Comparison of ENCODE assay signal across 8 cellular contexts in the genomic region with DNA sequence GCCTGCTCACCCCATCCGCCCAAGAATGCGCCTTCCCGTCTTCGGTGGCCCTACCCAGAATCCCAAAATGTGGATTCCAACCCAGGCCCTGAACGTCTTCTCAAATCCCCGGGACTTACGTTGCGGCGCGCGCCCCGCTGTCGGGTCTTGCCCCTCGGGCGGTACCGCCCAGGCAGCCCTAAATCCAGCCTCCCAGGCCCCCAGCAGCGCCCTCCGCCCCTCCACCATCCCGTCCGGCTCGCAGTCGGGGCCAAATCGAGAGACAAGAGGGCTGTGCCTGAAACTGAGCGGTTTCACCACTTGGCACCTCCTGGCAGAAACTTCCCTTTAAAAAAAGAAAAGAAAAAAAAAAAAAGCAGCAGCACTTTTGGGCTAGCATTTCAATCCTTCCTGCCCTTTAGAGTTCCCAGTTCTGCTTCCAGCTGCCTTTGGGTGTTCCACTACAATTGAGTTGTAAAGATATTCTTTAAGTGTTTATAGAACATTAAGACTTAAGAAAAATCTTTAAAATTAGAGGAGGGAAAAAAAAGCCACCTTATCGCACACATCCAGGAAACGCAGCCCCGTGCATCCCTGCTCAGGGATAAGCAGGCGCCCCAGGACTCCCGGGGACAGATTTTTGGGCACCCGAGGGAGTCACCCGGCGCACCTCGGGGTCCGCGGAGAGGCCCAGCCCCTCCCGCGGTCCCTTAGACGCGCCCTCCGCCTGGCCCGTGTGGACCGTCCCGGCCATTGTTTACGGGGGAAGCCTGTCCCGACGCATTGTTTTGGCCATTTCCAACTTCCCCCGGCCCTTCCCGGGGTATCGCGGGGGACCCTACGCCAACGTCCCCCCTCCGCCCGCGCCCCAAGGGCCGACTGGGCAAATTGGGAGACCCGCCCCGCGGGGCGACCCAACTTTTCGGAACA. TPM values are rescaled to one million over a fixed set of nuclear protein-coding genes. Genes with fewer than 3 reads are reported as not detected.
DNase-seq lines count a peak whose midpoint lies in the region; TF ChIP-seq lines count a peak whose summit lies in the region.

No MANE protein-coding gene starts in this region.

- no peak overlapping the region for H3K27ac Mint-ChIP-seq in activated naive CD8-positive, alpha-beta T cell

- H3K9me3 Mint-ChIP-seq in activated naive CD8-positive, alpha-beta T cell (ENCODE audit: low read depth), result no peaks in the 10 kb centered on the region

- peaks cover 64% of the 10 kb centered on the region for H3K4me1 ChIP-seq in left ventricle myocardium inferior

- peak overlapping the region; percentile 97 for H3K4me3 ChIP-seq in left ventricle myocardium inferior

- H3K27ac ChIP-seq in left ventricle myocardium inferior (replicated peaks), result peak overlapping the region; percentile 99

- H3K36me3 Mint-ChIP-seq in activated naive CD8-positive, alpha-beta T cell, result no peaks in the 10 kb centered on the region

- DNase-seq in DMS 273 (lab: John Stamatoyannopoulos, UW; ENCODE audit: unreplicated experiment) (peak; percentile 69), DMS 273 treated with DMSO at 0.1 percent for 48 hours (lab: John Stamatoyannopoulos, UW) (no peak), M059J (ENCODE audit: low read depth) (peak; percentile 28), left ventricle myocardium inferior (peak; percentile 64), retina (peak; percentile 55), NCI-H1436 (lab: John Stamatoyannopoulos, UW) (no peak), NCI-H774 (lab: John Stamatoyannopoulos, UW) (no peak)

- peaks cover 31% of the 10 kb centered on the region for H3K4me1 Mint-ChIP-seq in activated naive CD8-positive, alpha-beta T cell (ENCODE audit: low read depth)

- no peaks in the 10 kb centered on the region for H3K9me3 ChIP-seq in left ventricle myocardium inferior (replicated peaks)

- intact Hi-C loops in left ventricle myocardium inferior (cut with micrococcal nuclease), result no loop called here

- no peak for TF ChIP-seq CTCF in left ventricle myocardium inferior (IDR thresholded peaks at IDR 0.05; ENCODE audit: borderline replicate concordance)

- H3K27me3 ChIP-seq in left ventricle myocardium inferior (ENCODE audit: low read depth), result no peaks in the 10 kb centered on the region

- H3K27me3 Mint-ChIP-seq in activated naive CD8-positive, alpha-beta T cell, result no peaks in the 10 kb centered on the region

- H3K4me3 Mint-ChIP-seq in activated naive CD8-positive, alpha-beta T cell, result peak overlapping the region; percentile 70

- H3K36me3 ChIP-seq in left ventricle myocardium inferior, result no peaks in the 10 kb centered on the region

RNA-seq across cellular contexts. Expression of a gene that starts 57.6 kb away (rescaled TPM):
- total RNA-seq in M059J (2014; rRNA removed; shearing (Covaris generic)), result 0.22 and 1.1 TPM in 2 replicates
- total RNA-seq in left ventricle myocardium inferior, result 45.7 TPM

Comparison
In these comparisons a context has a peak if more than half of its experiments do, and no peak if none do; other contexts are left out.
1. DNase-seq: peak in DMS 273 (single experiment), M059J (single experiment), left ventricle myocardium inferior (single experiment) and retina (single experiment); none in DMS 273 treated with DMSO at 0.1 percent for 48 hours (single experiment), NCI-H1436 (single experiment) and NCI-H774 (single experiment).
2. RNA of a gene that starts 57.6 kb away (total RNA-seq): 45.7 TPM in left ventricle myocardium inferior (single experiment); 0.22 to 1.1 TPM in M059J; every median in the first group is over 10 times any median in the second.